Comparison of ENCODE assay signal across 1 cellular context in the genomic region with DNA sequence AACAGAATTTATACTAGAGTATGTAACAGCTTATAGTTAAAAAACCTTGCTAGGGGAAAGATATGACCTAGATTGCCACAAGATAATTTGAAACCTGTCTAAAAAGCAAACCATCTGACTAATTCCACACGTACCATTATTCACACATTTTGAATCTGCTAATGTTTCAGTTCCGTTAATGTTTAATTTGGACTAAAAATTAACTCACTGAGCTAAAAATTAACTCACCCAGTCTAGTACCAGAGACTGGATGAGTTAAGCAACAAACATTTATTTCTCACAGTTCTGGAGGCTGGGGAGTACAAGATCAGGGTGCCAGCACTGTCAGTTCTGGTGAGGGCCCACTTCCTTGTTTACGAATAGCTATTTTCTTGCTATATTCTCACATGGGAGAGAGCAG.
TF ChIP-seq lines count a peak whose summit lies in the region.

No MANE protein-coding gene starts in this region.

TF ChIP-seq in GM12878, 131 proteins besides CTCF, POLR2A, EP300 and RAD21 (continued from another document and continues in another):
- TF ChIP-seq, protein P1, sequence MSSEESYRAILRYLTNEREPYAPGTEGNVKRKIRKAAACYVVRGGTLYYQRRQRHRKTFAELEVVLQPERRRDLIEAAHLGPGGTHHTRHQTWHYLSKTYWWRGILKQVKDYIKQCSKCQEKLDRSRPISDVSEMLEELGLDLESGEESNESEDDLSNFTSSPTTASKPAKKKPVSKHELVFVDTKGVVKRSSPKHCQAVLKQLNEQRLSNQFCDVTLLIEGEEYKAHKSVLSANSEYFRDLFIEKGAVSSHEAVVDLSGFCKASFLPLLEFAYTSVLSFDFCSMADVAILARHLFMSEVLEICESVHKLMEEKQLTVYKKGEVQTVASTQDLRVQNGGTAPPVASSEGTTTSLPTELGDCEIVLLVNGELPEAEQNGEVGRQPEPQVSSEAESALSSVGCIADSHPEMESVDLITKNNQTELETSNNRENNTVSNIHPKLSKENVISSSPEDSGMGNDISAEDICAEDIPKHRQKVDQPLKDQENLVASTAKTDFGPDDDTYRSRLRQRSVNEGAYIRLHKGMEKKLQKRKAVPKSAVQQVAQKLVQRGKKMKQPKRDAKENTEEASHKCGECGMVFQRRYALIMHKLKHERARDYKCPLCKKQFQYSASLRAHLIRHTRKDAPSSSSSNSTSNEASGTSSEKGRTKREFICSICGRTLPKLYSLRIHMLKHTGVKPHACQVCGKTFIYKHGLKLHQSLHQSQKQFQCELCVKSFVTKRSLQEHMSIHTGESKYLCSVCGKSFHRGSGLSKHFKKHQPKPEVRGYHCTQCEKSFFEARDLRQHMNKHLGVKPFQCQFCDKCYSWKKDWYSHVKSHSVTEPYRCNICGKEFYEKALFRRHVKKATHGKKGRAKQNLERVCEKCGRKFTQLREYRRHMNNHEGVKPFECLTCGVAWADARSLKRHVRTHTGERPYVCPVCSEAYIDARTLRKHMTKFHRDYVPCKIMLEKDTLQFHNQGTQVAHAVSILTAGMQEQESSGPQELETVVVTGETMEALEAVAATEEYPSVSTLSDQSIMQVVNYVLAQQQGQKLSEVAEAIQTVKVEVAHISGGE (CRISPR knock-in tag; IDR thresholded peaks at IDR 0.05): no peak
- TF ChIP-seq, protein P2, sequence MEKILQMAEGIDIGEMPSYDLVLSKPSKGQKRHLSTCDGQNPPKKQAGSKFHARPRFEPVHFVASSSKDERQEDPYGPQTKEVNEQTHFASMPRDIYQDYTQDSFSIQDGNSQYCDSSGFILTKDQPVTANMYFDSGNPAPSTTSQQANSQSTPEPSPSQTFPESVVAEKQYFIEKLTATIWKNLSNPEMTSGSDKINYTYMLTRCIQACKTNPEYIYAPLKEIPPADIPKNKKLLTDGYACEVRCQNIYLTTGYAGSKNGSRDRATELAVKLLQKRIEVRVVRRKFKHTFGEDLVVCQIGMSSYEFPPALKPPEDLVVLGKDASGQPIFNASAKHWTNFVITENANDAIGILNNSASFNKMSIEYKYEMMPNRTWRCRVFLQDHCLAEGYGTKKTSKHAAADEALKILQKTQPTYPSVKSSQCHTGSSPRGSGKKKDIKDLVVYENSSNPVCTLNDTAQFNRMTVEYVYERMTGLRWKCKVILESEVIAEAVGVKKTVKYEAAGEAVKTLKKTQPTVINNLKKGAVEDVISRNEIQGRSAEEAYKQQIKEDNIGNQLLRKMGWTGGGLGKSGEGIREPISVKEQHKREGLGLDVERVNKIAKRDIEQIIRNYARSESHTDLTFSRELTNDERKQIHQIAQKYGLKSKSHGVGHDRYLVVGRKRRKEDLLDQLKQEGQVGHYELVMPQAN (conservative IDR thresholded peaks at IDR 0.05): no peak
- TF ChIP-seq, protein P3, sequence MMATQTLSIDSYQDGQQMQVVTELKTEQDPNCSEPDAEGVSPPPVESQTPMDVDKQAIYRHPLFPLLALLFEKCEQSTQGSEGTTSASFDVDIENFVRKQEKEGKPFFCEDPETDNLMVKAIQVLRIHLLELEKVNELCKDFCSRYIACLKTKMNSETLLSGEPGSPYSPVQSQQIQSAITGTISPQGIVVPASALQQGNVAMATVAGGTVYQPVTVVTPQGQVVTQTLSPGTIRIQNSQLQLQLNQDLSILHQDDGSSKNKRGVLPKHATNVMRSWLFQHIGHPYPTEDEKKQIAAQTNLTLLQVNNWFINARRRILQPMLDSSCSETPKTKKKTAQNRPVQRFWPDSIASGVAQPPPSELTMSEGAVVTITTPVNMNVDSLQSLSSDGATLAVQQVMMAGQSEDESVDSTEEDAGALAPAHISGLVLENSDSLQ (IDR thresholded peaks at IDR 0.05): no peak
- TF ChIP-seq NFIC (IDR thresholded peaks at IDR 0.05; ENCODE audit: low read depth, low read length) (peak; percentile 87), WRNIP1 (IDR thresholded peaks at IDR 0.05; ENCODE audit: borderline replicate concordance, low read depth, low read length) (no peak), NRF1 (conservative IDR thresholded peaks at IDR 0.05; ENCODE audit: low read depth, low read length) (no peak), RAD51 (IDR thresholded peaks at IDR 0.05) (no peak), CHD1 (IDR thresholded peaks at IDR 0.05; ENCODE audit: low read depth, low read length) (no peak), MYB (IDR thresholded peaks at IDR 0.05; ENCODE audit: borderline replicate concordance, low read depth, low read length) (no peak), RFX5 (IDR thresholded peaks at IDR 0.05; ENCODE audit: low read depth, low read length) (no peak), ZNF217 (IDR thresholded peaks at IDR 0.05) (no peak), STAT3 (IDR thresholded peaks at IDR 0.05; ENCODE audit: low read depth, low read length) (0 out of 2 replicates have a peak, but pooled peaks have one; percentile 29), MEF2B (IDR thresholded peaks at IDR 0.05; ENCODE audit: partially characterized antibody, poor library complexity, severe bottlenecking) (peak; percentile 69), SMC3 (IDR thresholded peaks at IDR 0.05; ENCODE audit: borderline replicate concordance, low read length) (no peak), MEF2A (IDR thresholded peaks at IDR 0.05; ENCODE audit: insufficient read depth, low read depth, low read length) (peak; percentile 58; the same call in 1 of the 2 replicates), CHD4 (IDR thresholded peaks at IDR 0.05) (no peak), KLF5 (IDR thresholded peaks at IDR 0.05; ENCODE audit: partially characterized antibody) (no peak), BMI1 (IDR thresholded peaks at IDR 0.05; ENCODE audit: borderline replicate concordance) (peak; percentile 49), RUNX3 (IDR thresholded peaks at IDR 0.05; ENCODE audit: low read length) (peak; percentile 76), EED (IDR thresholded peaks at IDR 0.05; ENCODE audit: low read depth) (no peak), CBX3 (IDR thresholded peaks at IDR 0.05; ENCODE audit: borderline replicate concordance, low read depth) (no peak), ETV6 (conservative IDR thresholded peaks at IDR 0.05 in 1 of 2, IDR thresholded peaks at IDR 0.05 in 1 of 2; ENCODE audit: borderline replicate concordance in 1 of 2, low read depth in 1 of 2) (no peak), RBBP5 (conservative IDR thresholded peaks at IDR 0.05) (no peak), YY1 (IDR thresholded peaks at IDR 0.05; ENCODE audit: low read depth, low read length) (no peak), GABPA (IDR thresholded peaks at IDR 0.05; ENCODE audit: low read depth) (peak; percentile 32; the same call in 1 of the 2 replicates), ESRRA (IDR thresholded peaks at IDR 0.05; ENCODE audit: low read length) (no peak), ZNF24 (IDR thresholded peaks at IDR 0.05) (no peak), CREM (IDR thresholded peaks at IDR 0.05; ENCODE audit: low read depth) (peak; percentile 61), LARP7 (IDR thresholded peaks at IDR 0.05) (no peak), IKZF2 (IDR thresholded peaks at IDR 0.05) (no peak; a peak in 2 of 4 replicates), PAX5 (IDR thresholded peaks at IDR 0.05; ENCODE audit: borderline replicate concordance, low read depth, low read length) (no peak)
- TF ChIP-seq, protein P4, sequence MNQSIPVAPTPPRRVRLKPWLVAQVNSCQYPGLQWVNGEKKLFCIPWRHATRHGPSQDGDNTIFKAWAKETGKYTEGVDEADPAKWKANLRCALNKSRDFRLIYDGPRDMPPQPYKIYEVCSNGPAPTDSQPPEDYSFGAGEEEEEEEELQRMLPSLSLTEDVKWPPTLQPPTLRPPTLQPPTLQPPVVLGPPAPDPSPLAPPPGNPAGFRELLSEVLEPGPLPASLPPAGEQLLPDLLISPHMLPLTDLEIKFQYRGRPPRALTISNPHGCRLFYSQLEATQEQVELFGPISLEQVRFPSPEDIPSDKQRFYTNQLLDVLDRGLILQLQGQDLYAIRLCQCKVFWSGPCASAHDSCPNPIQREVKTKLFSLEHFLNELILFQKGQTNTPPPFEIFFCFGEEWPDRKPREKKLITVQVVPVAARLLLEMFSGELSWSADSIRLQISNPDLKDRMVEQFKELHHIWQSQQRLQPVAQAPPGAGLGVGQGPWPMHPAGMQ (IDR thresholded peaks at IDR 0.05; ENCODE audit: borderline replicate concordance): no peak
- TF ChIP-seq, protein P5, sequence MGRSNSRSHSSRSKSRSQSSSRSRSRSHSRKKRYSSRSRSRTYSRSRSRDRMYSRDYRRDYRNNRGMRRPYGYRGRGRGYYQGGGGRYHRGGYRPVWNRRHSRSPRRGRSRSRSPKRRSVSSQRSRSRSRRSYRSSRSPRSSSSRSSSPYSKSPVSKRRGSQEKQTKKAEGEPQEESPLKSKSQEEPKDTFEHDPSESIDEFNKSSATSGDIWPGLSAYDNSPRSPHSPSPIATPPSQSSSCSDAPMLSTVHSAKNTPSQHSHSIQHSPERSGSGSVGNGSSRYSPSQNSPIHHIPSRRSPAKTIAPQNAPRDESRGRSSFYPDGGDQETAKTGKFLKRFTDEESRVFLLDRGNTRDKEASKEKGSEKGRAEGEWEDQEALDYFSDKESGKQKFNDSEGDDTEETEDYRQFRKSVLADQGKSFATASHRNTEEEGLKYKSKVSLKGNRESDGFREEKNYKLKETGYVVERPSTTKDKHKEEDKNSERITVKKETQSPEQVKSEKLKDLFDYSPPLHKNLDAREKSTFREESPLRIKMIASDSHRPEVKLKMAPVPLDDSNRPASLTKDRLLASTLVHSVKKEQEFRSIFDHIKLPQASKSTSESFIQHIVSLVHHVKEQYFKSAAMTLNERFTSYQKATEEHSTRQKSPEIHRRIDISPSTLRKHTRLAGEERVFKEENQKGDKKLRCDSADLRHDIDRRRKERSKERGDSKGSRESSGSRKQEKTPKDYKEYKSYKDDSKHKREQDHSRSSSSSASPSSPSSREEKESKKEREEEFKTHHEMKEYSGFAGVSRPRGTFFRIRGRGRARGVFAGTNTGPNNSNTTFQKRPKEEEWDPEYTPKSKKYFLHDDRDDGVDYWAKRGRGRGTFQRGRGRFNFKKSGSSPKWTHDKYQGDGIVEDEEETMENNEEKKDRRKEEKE (IDR thresholded peaks at IDR 0.05): no peak
- TF ChIP-seq, protein P6, sequence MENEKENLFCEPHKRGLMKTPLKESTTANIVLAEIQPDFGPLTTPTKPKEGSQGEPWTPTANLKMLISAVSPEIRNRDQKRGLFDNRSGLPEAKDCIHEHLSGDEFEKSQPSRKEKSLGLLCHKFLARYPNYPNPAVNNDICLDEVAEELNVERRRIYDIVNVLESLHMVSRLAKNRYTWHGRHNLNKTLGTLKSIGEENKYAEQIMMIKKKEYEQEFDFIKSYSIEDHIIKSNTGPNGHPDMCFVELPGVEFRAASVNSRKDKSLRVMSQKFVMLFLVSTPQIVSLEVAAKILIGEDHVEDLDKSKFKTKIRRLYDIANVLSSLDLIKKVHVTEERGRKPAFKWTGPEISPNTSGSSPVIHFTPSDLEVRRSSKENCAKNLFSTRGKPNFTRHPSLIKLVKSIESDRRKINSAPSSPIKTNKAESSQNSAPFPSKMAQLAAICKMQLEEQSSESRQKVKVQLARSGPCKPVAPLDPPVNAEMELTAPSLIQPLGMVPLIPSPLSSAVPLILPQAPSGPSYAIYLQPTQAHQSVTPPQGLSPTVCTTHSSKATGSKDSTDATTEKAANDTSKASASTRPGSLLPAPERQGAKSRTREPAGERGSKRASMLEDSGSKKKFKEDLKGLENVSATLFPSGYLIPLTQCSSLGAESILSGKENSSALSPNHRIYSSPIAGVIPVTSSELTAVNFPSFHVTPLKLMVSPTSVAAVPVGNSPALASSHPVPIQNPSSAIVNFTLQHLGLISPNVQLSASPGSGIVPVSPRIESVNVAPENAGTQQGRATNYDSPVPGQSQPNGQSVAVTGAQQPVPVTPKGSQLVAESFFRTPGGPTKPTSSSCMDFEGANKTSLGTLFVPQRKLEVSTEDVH (IDR thresholded peaks at IDR 0.05; ENCODE audit: low read depth, partially characterized antibody): no peak
- TF ChIP-seq, protein P7, sequence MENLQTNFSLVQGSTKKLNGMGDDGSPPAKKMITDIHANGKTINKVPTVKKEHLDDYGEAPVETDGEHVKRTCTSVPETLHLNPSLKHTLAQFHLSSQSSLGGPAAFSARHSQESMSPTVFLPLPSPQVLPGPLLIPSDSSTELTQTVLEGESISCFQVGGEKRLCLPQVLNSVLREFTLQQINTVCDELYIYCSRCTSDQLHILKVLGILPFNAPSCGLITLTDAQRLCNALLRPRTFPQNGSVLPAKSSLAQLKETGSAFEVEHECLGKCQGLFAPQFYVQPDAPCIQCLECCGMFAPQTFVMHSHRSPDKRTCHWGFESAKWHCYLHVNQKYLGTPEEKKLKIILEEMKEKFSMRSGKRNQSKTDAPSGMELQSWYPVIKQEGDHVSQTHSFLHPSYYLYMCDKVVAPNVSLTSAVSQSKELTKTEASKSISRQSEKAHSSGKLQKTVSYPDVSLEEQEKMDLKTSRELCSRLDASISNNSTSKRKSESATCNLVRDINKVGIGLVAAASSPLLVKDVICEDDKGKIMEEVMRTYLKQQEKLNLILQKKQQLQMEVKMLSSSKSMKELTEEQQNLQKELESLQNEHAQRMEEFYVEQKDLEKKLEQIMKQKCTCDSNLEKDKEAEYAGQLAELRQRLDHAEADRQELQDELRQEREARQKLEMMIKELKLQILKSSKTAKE (IDR thresholded peaks at IDR 0.05; ENCODE audit: low read depth, poor library complexity, severe bottlenecking): peak; percentile 69
- TF ChIP-seq, protein P8, sequence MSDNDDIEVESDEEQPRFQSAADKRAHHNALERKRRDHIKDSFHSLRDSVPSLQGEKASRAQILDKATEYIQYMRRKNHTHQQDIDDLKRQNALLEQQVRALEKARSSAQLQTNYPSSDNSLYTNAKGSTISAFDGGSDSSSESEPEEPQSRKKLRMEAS (IDR thresholded peaks at IDR 0.05; ENCODE audit: low read depth, low read length): no peak
- TF ChIP-seq, protein P9, sequence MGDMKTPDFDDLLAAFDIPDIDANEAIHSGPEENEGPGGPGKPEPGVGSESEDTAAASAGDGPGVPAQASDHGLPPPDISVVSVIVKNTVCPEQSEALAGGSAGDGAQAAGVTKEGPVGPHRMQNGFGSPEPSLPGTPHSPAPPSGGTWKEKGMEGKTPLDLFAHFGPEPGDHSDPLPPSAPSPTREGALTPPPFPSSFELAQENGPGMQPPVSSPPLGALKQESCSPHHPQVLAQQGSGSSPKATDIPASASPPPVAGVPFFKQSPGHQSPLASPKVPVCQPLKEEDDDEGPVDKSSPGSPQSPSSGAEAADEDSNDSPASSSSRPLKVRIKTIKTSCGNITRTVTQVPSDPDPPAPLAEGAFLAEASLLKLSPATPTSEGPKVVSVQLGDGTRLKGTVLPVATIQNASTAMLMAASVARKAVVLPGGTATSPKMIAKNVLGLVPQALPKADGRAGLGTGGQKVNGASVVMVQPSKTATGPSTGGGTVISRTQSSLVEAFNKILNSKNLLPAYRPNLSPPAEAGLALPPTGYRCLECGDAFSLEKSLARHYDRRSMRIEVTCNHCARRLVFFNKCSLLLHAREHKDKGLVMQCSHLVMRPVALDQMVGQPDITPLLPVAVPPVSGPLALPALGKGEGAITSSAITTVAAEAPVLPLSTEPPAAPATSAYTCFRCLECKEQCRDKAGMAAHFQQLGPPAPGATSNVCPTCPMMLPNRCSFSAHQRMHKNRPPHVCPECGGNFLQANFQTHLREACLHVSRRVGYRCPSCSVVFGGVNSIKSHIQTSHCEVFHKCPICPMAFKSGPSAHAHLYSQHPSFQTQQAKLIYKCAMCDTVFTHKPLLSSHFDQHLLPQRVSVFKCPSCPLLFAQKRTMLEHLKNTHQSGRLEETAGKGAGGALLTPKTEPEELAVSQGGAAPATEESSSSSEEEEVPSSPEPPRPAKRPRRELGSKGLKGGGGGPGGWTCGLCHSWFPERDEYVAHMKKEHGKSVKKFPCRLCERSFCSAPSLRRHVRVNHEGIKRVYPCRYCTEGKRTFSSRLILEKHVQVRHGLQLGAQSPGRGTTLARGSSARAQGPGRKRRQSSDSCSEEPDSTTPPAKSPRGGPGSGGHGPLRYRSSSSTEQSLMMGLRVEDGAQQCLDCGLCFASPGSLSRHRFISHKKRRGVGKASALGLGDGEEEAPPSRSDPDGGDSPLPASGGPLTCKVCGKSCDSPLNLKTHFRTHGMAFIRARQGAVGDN (IDR thresholded peaks at IDR 0.05): no peak
